8 cellular contexts compared by ENCODE assay signal in genomic region chr19:49677232-49677881, GRCh38. TPM values are rescaled to one million over a fixed set of nuclear protein-coding genes. Genes with fewer than 3 reads are reported as not detected.
A peak's percentile ranks its signal among the peaks of the same experiment; 100 is the strongest.
DNase-seq lines count a peak whose midpoint lies in the region; ATAC-seq and TF ChIP-seq lines count a peak whose summit lies in the region.

PRMT1 (plus strand) TSS chr19:49677271; CDS start chr19:49677281, 10 bp downstream.

- DNase-seq in Caki2 (ENCODE audit: low read depth): no peak
- peak; percentile 58 for DNase-seq in WERI-Rb-1
- peak; percentile 24 to 47 (median 47) for DNase-seq in effector memory CD4-positive, alpha-beta T cell
- no peak for DNase-seq in mesenchymal stem cell
- DNase-seq in stimulated activated naive CD8-positive, alpha-beta T cell treated with anti-CD3 and anti-CD28 coated beads, Interleukin-15, Interleukin-2, amounts not matched to agents 100 U/mL and 50 U/mL, for 24 hours: peak; percentile 66
- DNase-seq in middle frontal gyrus (ENCODE audit: extremely low spot score, low spot score): no peak

- TF ChIP-seq CTCF in WERI-Rb-1 (IDR thresholded peaks at IDR 0.05; ENCODE audit: low read depth, low read length): no peak

- H3K23ac ChIP-seq in mesenchymal stem cell (ENCODE audit: low read length in 2 of 2): peak within 1 kb of the TSS; percentile 97 to 100

- H3K79me1 ChIP-seq in mesenchymal stem cell (replicated peaks; ENCODE audit: low read length, poor library complexity, severe bottlenecking): no peaks in the 10 kb centered on the region

- peak within 1 kb of the TSS; percentile 88 for H2AK5ac ChIP-seq in mesenchymal stem cell (ENCODE audit: low read length, severe bottlenecking)

- H3K36me3 ChIP-seq in WERI-Rb-1 (peaks cover 31% of the 10 kb centered on the region), mesenchymal stem cell (ENCODE audit: control insufficient read depth in 1 of 2, insufficient read depth in 2 of 2, low read depth in 1 of 2, low read length in 2 of 2) (peaks cover 12 to 28% of the 10 kb centered on the region in 2 experiments)
- H3K36me3 ChIP-seq in effector memory CD4-positive, alpha-beta T cell (ENCODE audit: control insufficient read depth, insufficient read depth, low read length): peaks cover 7% of the 10 kb centered on the region

- H3K4me3 ChIP-seq in WERI-Rb-1 (ENCODE audit: low read depth, low read length) (peak within 1 kb of the TSS; percentile 99), mesenchymal stem cell (ENCODE audit: insufficient read depth in 1 of 2, low read depth in 1 of 2, low read length in 2 of 2) (peak within 1 kb of the TSS; percentile 98 to 99)
- peak within 1 kb of the TSS; percentile 82 for H3K4me3 ChIP-seq in effector memory CD4-positive, alpha-beta T cell (ENCODE audit: insufficient read depth, low read depth, low read length, poor library complexity, severe bottlenecking)

- H2BK5ac ChIP-seq in mesenchymal stem cell (ENCODE audit: low read depth, low read length, poor library complexity, severe bottlenecking): peak within 1 kb of the TSS; percentile 98

- H4K91ac ChIP-seq in mesenchymal stem cell (ENCODE audit: low read length): peak within 1 kb of the TSS; percentile 96

- no peak within 1 kb of the TSS for H2BK120ac ChIP-seq in mesenchymal stem cell (ENCODE audit: low read depth, low read length)

- H3K18ac ChIP-seq in mesenchymal stem cell (ENCODE audit: low read depth in 1 of 2, low read length in 2 of 2): peak within 1 kb of the TSS; percentile 98 to 100

- H4K8ac ChIP-seq in mesenchymal stem cell (ENCODE audit: low read length): peak within 1 kb of the TSS; percentile 96

- peak within 1 kb of the TSS; percentile 77 for H2AFZ ChIP-seq in mesenchymal stem cell (ENCODE audit: low read depth, low read length)

- H3K27me3 ChIP-seq in WERI-Rb-1 (ENCODE audit: insufficient read depth, low read depth, severe bottlenecking): no peaks in the 10 kb centered on the region
- H3K27me3 ChIP-seq in effector memory CD4-positive, alpha-beta T cell (replicated peaks; ENCODE audit: control insufficient read depth, insufficient read depth, low read length, poor library complexity, severe bottlenecking): no peaks in the 10 kb centered on the region
- H3K27me3 ChIP-seq in mesenchymal stem cell (ENCODE audit: control insufficient read depth in 1 of 2, insufficient read depth in 1 of 2, low read length in 2 of 2): no peaks in the 10 kb centered on the region

- H3K4ac ChIP-seq in mesenchymal stem cell (ENCODE audit: low read depth in 1 of 2, low read length in 2 of 2): peak within 1 kb of the TSS; percentile 99

- peaks cover 29% of the 10 kb centered on the region for H3K4me1 ChIP-seq in effector memory CD4-positive, alpha-beta T cell (ENCODE audit: control insufficient read depth, insufficient read depth, low read length, poor library complexity, severe bottlenecking)
- peaks cover 36% of the 10 kb centered on the region for H3K4me1 ChIP-seq in mesenchymal stem cell (ENCODE audit: control insufficient read depth, insufficient read depth, low read depth, low read length)

- peak within 1 kb of the TSS; percentile 96 for H2BK15ac ChIP-seq in mesenchymal stem cell (ENCODE audit: low read depth, poor library complexity, severe bottlenecking)

- H3K27ac ChIP-seq in WERI-Rb-1 (peak within 1 kb of the TSS; percentile 99), mesenchymal stem cell (ENCODE audit: low read length, poor library complexity, severe bottlenecking) (peak within 1 kb of the TSS; percentile 96)
- H3K27ac ChIP-seq in effector memory CD4-positive, alpha-beta T cell (ENCODE audit: insufficient read depth, low read length, poor library complexity, severe bottlenecking): peak within 1 kb of the TSS; percentile 98

- WGBS in mesenchymal stem cell: 3% methylated on average over 24 of the region's 56 CpGs

- ATAC-seq in HG03354 (IDR thresholded peaks at IDR 0.05; ENCODE audit: poor library complexity, severe bottlenecking, unreplicated experiment): peak; percentile 9
- ATAC-seq in stimulated activated naive CD8-positive, alpha-beta T cell treated with anti-CD3 and anti-CD28 coated beads, Interleukin-15, Interleukin-2, amounts not matched to agents 100 U/mL and 50 U/mL, for 24 hours: no peak
- no peak for ATAC-seq in GM21381 (IDR thresholded peaks at IDR 0.05; ENCODE audit: unreplicated experiment)

- peak within 1 kb of the TSS; percentile 82 to 87 for H2BK12ac ChIP-seq in mesenchymal stem cell (ENCODE audit: low read length in 2 of 2)

- H3K9me3 ChIP-seq in WERI-Rb-1 (ENCODE audit: severe bottlenecking): no peaks in the 10 kb centered on the region
- no peaks in the 10 kb centered on the region for H3K9me3 ChIP-seq in effector memory CD4-positive, alpha-beta T cell (ENCODE audit: control insufficient read depth, low read length)
- H3K9me3 ChIP-seq in mesenchymal stem cell (ENCODE audit: control insufficient read depth, low read length): no peaks in the 10 kb centered on the region

- peak within 1 kb of the TSS; percentile 98 for H3K9ac ChIP-seq in mesenchymal stem cell (ENCODE audit: low read length)

- peak within 1 kb of the TSS; percentile 4 to 99 for H3K14ac ChIP-seq in mesenchymal stem cell (ENCODE audit: low read length in 2 of 2)

- peak within 1 kb of the TSS; percentile 98 for H3K4me2 ChIP-seq in mesenchymal stem cell (ENCODE audit: low read length, poor library complexity, severe bottlenecking)

- in situ Hi-C loops in Caki2 (cut with HindIII; ENCODE audit: low pct_unique_long_range_greater_than_20kb, low sequenced_read_pairs): no loop called here

RNA-seq across cellular contexts. Expression of gene PRMT1, which starts in this region (rescaled TPM):
- total RNA-seq in Caki2 (2014; rRNA removed; shearing (Covaris generic); ENCODE audit: low replicate concordance): 432 and 563 TPM in 2 replicates
- polyA plus RNA-seq in mesenchymal stem cell (2013, experiment 1 of 2): 111 TPM
- polyA plus RNA-seq in mesenchymal stem cell (2013, experiment 2 of 2): 103 TPM

Comparison
In these comparisons a context has a peak if more than half of its experiments do, and no peak if none do; other contexts are left out.
1. DNase-seq: peak in WERI-Rb-1 (single experiment), effector memory CD4-positive, alpha-beta T cell (3 of 3) and stimulated activated naive CD8-positive, alpha-beta T cell treated with anti-CD3 and anti-CD28 coated beads, Interleukin-15, Interleukin-2, amounts not matched to agents 100 U/mL and 50 U/mL, for 24 hours (single experiment); none in Caki2 (single experiment), mesenchymal stem cell (single experiment) and middle frontal gyrus (single experiment).
2. Peak in every context shown above with its lines, with median percentiles within 50 percentile points of each other: H3K27ac ChIP-seq and H3K4me3 ChIP-seq.